ENCODE assay signal across 8 cellular contexts in genomic region chr9:69759478-69760277, GRCh38. TPM values are rescaled to one million over a fixed set of nuclear protein-coding genes. Genes with fewer than 3 reads are reported as not detected.
DNase-seq lines count a peak whose midpoint lies in the region; ATAC-seq and TF ChIP-seq lines count a peak whose summit lies in the region.

TSS of gene PTAR1 (minus strand) at chr9:69760011. CDS start at chr9:69759938, 73 bp downstream.

- H3K9ac ChIP-seq in iPS-20b (ENCODE audit: low read depth, low read length): peak within 1 kb of the TSS; percentile 86

- no peaks in the 10 kb centered on the region for H3K9me3 ChIP-seq in WERI-Rb-1 (ENCODE audit: severe bottlenecking)
- H3K9me3 ChIP-seq in breast epithelium: no peaks in the 10 kb centered on the region
- no peaks in the 10 kb centered on the region for H3K9me3 ChIP-seq in iPS-20b (ENCODE audit: insufficient read depth, low read depth, low read length)

- peaks cover 16% of the 10 kb centered on the region for H3K36me3 ChIP-seq in WERI-Rb-1
- H3K36me3 ChIP-seq in breast epithelium: no peaks in the 10 kb centered on the region
- peaks cover 23% of the 10 kb centered on the region for H3K36me3 ChIP-seq in iPS-20b (ENCODE audit: insufficient read depth, low read depth, low read length)

- in situ Hi-C loops in ACHN (cut with HindIII; ENCODE audit: low pct_ligation_motif_present, low pct_unique_long_range_greater_than_20kb, low sequenced_read_pairs): no loop called here

- TF ChIP-seq CTCF in WERI-Rb-1 (IDR thresholded peaks at IDR 0.05; ENCODE audit: low read depth, low read length): no peak
- no peak for TF ChIP-seq CTCF in breast epithelium (IDR thresholded peaks at IDR 0.05)

- H3K4me1 ChIP-seq in breast epithelium: no peaks in the 10 kb centered on the region
- H3K4me1 ChIP-seq in iPS-20b (ENCODE audit: insufficient read depth, low read length): peaks cover 33% of the 10 kb centered on the region; the same call in 1 of the 2 replicates

- H3K27ac ChIP-seq in WERI-Rb-1 (peak within 1 kb of the TSS; percentile 98), breast epithelium (peak within 1 kb of the TSS; percentile 94 to 98), iPS-20b (ENCODE audit: low read length) (peak within 1 kb of the TSS; percentile 50), skin epidermis (peak within 1 kb of the TSS; percentile 76 to 98 (median 96))

- intact Hi-C loops in breast epithelium (cut with DNase I; ENCODE audit: low total_unique reads): no loop called here

- TF ChIP-seq POLR2A in breast epithelium (IDR thresholded peaks at IDR 0.05): peak; percentile 2

- H3K4me3 ChIP-seq in WERI-Rb-1 (ENCODE audit: low read depth, low read length) (peak within 1 kb of the TSS; percentile 76), breast epithelium (peak within 1 kb of the TSS; percentile 80 to 92 (median 86)), iPS-20b (ENCODE audit: low read length) (peak within 1 kb of the TSS; percentile 82), skin epidermis (peak within 1 kb of the TSS; percentile 60 to 90 (median 89))

- ATAC-seq in GM18873 (IDR thresholded peaks at IDR 0.05; ENCODE audit: low FRiP score, unreplicated experiment) (peak; percentile 80), HG03135 (IDR thresholded peaks at IDR 0.05; ENCODE audit: unreplicated experiment) (peak; percentile 91)

- DNase-seq in ACHN (peak; percentile 90), NCI-H2196 (lab: John Stamatoyannopoulos, UW; ENCODE audit: unreplicated experiment) (peak; percentile 95), WERI-Rb-1 (peak; percentile 93), breast epithelium (ENCODE audit: low spot score in 2 of 2) (peak; percentile 85 to 86)

- no peaks in the 10 kb centered on the region for H3K27me3 ChIP-seq in WERI-Rb-1 (ENCODE audit: insufficient read depth, low read depth, severe bottlenecking)
- no peaks in the 10 kb centered on the region for H3K27me3 ChIP-seq in breast epithelium
- H3K27me3 ChIP-seq in iPS-20b (ENCODE audit: insufficient read depth, low read length): no peaks in the 10 kb centered on the region

RNA-seq across cellular contexts. Expression of gene PTAR1, which starts in this region (rescaled TPM):
- 100 to 1,000 TPM in 1 of 3 donors, 10 to 100 TPM in 2; 80.3 to 114 (median 82.9) TPM for total RNA-seq in breast epithelium

Comparison
In these comparisons a context has a peak if more than half of its experiments do, and no peak if none do; other contexts are left out.
1. Peak in every context shown above with its lines: DNase-seq, ATAC-seq, H3K4me3 ChIP-seq and H3K27ac ChIP-seq.